Comparison of ENCODE assay signal across 11 cellular contexts in the genomic region with DNA sequence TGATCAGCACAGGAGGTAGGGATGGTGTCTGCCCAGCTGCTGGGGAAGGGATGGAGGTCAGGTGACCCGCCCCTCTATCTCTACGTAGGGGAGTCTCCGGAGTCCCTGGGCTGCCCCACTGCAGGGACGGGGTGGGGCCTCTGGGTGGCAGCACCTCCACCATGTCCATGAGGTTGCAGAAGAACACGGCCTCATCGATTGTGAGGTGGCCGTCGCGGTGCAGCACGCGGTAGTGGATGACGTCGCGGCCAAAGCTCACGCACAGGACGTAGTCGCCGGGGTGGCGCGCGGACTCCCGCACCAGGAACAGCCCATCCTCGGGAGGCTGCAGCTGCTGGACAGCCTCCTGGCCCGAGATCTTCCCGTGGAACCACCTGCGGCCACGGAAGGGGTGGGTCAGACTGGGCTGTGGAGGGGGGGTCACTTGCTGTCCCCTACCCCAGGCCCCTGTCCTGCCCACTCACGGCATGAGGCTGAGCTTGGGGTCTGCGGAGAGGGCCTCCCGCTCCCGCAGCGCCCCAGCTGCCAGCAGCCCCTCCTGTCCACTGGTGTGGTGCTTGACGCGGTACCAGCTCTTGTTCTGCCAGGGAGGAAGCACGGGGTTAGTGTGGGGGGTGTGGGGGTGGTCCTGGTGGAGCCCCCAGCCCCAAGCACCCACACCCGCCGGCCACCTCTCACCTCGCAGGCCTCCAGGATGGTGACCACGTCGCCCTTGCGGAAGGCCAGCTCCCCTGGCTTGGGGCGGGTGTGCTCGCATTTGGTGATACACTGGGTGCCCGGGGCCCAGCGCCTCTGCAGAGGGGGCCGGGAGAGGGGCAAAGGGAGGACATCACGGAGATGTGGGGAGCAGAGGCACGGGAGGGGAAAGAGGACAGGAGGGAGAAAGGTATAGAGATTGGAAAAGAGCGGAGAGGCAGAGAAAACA. TPM values are rescaled to one million over a fixed set of nuclear protein-coding genes. Genes with fewer than 3 reads are reported as not detected.
DNase-seq lines count a peak whose midpoint lies in the region; ATAC-seq, FAIRE-seq and TF ChIP-seq lines count a peak whose summit lies in the region.
"Had no signal": no experiment of that assay in that cellular context is flagged by ENCODE, and none has a peak within 500 bp of the region (broad histone marks: within the 10 kb centered on the region; RNA-seq: fewer than 3 reads in every experiment).

No MANE protein-coding gene starts in this region.

- H3K27me3 ChIP-seq in H9 (ENCODE audit: insufficient read depth, low read length) (peaks cover 2% of the 10 kb centered on the region; the same call in 1 of the 2 replicates), H1 (replicated peaks in 1 of 4; ENCODE audit: control insufficient read depth in 3 of 4, extremely low read depth in 1 of 4, insufficient read depth in 3 of 4, low read length in 3 of 4) (peaks cover 0 to 17% (median 7%) of the 10 kb centered on the region in 4 experiments; a peak in 6 of 7 replicates)

- peak; percentile 68 to 81 for TF ChIP-seq RAD21 in H1 (IDR thresholded peaks at IDR 0.05 in 1 of 2, conservative IDR thresholded peaks at IDR 0.05 in 1 of 2; ENCODE audit: low read depth in 2 of 2, low read length in 2 of 2)

- H4K91ac ChIP-seq in H9 (ENCODE audit: insufficient read length, low read depth, low read length) (no peak overlapping the region), H1 (replicated peaks; ENCODE audit: insufficient read length, low read length) (no peak overlapping the region)

- H3K4ac ChIP-seq in H9 (ENCODE audit: low read depth, low read length): no peak overlapping the region
- H3K4ac ChIP-seq in H1 (replicated peaks; ENCODE audit: insufficient read length, low read depth, low read length): no peak overlapping the region

- H3K23me2 ChIP-seq in H9 (ENCODE audit: insufficient read length, low read depth, low read length, poor library complexity, severe bottlenecking) (no peaks in the 10 kb centered on the region), H1 (ENCODE audit: low read depth, low read length) (peaks cover 7% of the 10 kb centered on the region; the same call in 1 of the 2 replicates)

- H3K4me1 ChIP-seq in H9 (ENCODE audit: insufficient read depth, low read length): no peaks in the 10 kb centered on the region
- peaks cover 0 to 9% (median 1%) of the 10 kb centered on the region in 4 experiments; a peak in 3 of 7 replicates for H3K4me1 ChIP-seq in H1 (replicated peaks in 1 of 4; ENCODE audit: control insufficient read depth in 3 of 4, insufficient read depth in 4 of 4, low read length in 3 of 4)

- H3K18ac ChIP-seq in H9 (ENCODE audit: insufficient read length, low read depth, low read length) (no peak overlapping the region), H1 (ENCODE audit: extremely low read depth, low read length) (no peak overlapping the region)

- H3K36me3 Mint-ChIP-seq in H9 (ENCODE audit: insufficient read depth in 1 of 3, low read depth in 3 of 3) (peaks cover 21 to 24% (median 21%) of the 10 kb centered on the region in 3 experiments), activated B cell treated with CpG ODN at 0.5 μM for 24 hours (ENCODE audit: low read depth) (peaks cover 10% of the 10 kb centered on the region)

- H3K79me1 ChIP-seq in H9 (ENCODE audit: insufficient read depth, low read depth, low read length, poor library complexity, severe bottlenecking) (no peaks in the 10 kb centered on the region), H1 (ENCODE audit: low read depth, low read length) (no peaks in the 10 kb centered on the region)

- no peak overlapping the region for H2BK5ac ChIP-seq in H9 (ENCODE audit: insufficient read length, low read length)
- no peak overlapping the region for H2BK5ac ChIP-seq in H1 (ENCODE audit: low read depth, low read length)

- H3K23ac ChIP-seq in H9 (ENCODE audit: insufficient read length, low read depth, low read length): no peak overlapping the region
- H3K23ac ChIP-seq in H1 (ENCODE audit: insufficient read length): no peak overlapping the region

- H3K4me2 ChIP-seq in H9 (ENCODE audit: insufficient read depth, insufficient read length, low read length) (no peak overlapping the region), H1 (ENCODE audit: insufficient read depth in 1 of 2, low read depth in 2 of 2, low read length in 2 of 2) (no peak overlapping the region)

- CTCF ChIA-PET in activated B cell treated with CpG ODN at 0.5 μM for 24 hours (lab: Charles Lee) (no interaction called here), H1 (lab: Charles Lee; ENCODE audit: partially characterized antibody) (interaction anchor here (0.6 to 2.4 kb wide), 25 partner anchors 9 to 209 kb away, joined by 3 to 17 read pairs (median 4); a partner anchor contains a TSS)

- peak; percentile 51 for ATAC-seq in activated B cell treated with CpG ODN at 0.5 μM for 24 hours (ENCODE audit: low read depth)
- no peak for ATAC-seq in GM18505 (IDR thresholded peaks at IDR 0.05; ENCODE audit: unreplicated experiment)

- in situ Hi-C loops in KBM-7 (cut with MboI; ENCODE audit: low pct_unique_long_range_greater_than_20kb, low sequenced_read_pairs): no loop called here

- H3T11ph ChIP-seq in H9 (ENCODE audit: low read length): no peak overlapping the region

- no CpG with 5 or more reads among the region's 49 CpGs for WGBS in H9 (ENCODE audit: extremely low coverage, insufficient read length, low lambda C conversion rate)
- 80% methylated on average over 43 of the region's 49 CpGs; no CpG with 5 or more reads in 1 of the 2 experiments for WGBS in H1 (ENCODE audit: extremely low coverage in 1 of 2, insufficient coverage in 1 of 2, insufficient read length in 1 of 2, insufficient replicate concordance in 2 of 2, low coverage in 1 of 2, low lambda C conversion rate in 2 of 2, missing lambda C conversion rate in 1 of 2), 2 experiments

- no peak overlapping the region for H3K27ac ChIP-seq in H9 (ENCODE audit: insufficient read length, low read depth, low read length)
- no peak overlapping the region for H3K27ac ChIP-seq in H1 (ENCODE audit: low read depth, low read length)

- peak; percentile 77 for TF ChIP-seq CTCF in H9 (conservative IDR thresholded peaks at IDR 0.05)
- TF ChIP-seq CTCF in activated B cell treated with CpG ODN at 0.5 μM for 24 hours (IDR thresholded peaks at IDR 0.05): no peak
- TF ChIP-seq CTCF in H1 (IDR thresholded peaks at IDR 0.05; ENCODE audit: control extremely low read depth in 1 of 3, insufficient read depth in 1 of 3, low read depth in 1 of 3, low read length in 3 of 3): peak; percentile 68 to 87 (median 85)

- no peaks in the 10 kb centered on the region for H4K20me1 ChIP-seq in H9 (ENCODE audit: control insufficient read depth, insufficient read depth, insufficient read length)
- H4K20me1 ChIP-seq in H1 (replicated peaks in 1 of 2; ENCODE audit: control insufficient read depth in 1 of 2, insufficient read depth in 2 of 2, low read length in 2 of 2): no peaks in the 10 kb centered on the region

- H3K4me3 ChIP-seq in H1 (ENCODE audit: extremely low read depth in 1 of 4, insufficient read depth in 2 of 4, low read depth in 3 of 4, low read length in 4 of 4): no peak overlapping the region

- H2BK120ac ChIP-seq in H9 (ENCODE audit: low read depth, low read length, poor library complexity, severe bottlenecking): no peak overlapping the region
- H2BK120ac ChIP-seq in H1 (replicated peaks; ENCODE audit: low read depth, low read length): no peak overlapping the region

- H3K9me3 ChIP-seq in H9 (ENCODE audit: control insufficient read depth, low read depth, low read length) (peaks cover 19% of the 10 kb centered on the region), H1 (ENCODE audit: insufficient read depth in 2 of 2, low read depth in 1 of 2, low read length in 1 of 2) (peaks cover 17 to 22% of the 10 kb centered on the region in 2 experiments)

- H2BK12ac ChIP-seq in H9 (ENCODE audit: insufficient read length, low read depth, low read length): no peak overlapping the region
- H2BK12ac ChIP-seq in H1 (ENCODE audit: low read depth, low read length): no peak overlapping the region

- H2AK5ac ChIP-seq in H9 (ENCODE audit: insufficient read length, low read length): no peak overlapping the region
- H2AK5ac ChIP-seq in H1 (ENCODE audit: low read depth, low read length): peak overlapping the region; percentile 54; the same call in 1 of the 2 replicates

- H3K4me1 Mint-ChIP-seq in H9 (peaks cover 2 to 5% of the 10 kb centered on the region in 2 experiments; a peak in 2 of 4 replicates), activated B cell treated with CpG ODN at 0.5 μM for 24 hours (peaks cover 16% of the 10 kb centered on the region)

- H2AFZ ChIP-seq in H9 (ENCODE audit: low read length) (no peak overlapping the region), H1 (ENCODE audit: low read length) (no peak overlapping the region)

- H3K14ac ChIP-seq in H9 (ENCODE audit: insufficient read depth, low read length): no peak overlapping the region; the same call in 1 of the 2 replicates
- no peak overlapping the region for H3K14ac ChIP-seq in H1 (ENCODE audit: insufficient read length)

- no peak overlapping the region for H3K56ac ChIP-seq in H9 (ENCODE audit: insufficient read length, low read depth, low read length)
- H3K56ac ChIP-seq in H1 (replicated peaks; ENCODE audit: insufficient read length, low read depth, low read length): no peak overlapping the region

- no peak for FAIRE-seq in H1 (lab: Jason Lieb, UNC)

- H3K79me2 ChIP-seq in H9 (ENCODE audit: insufficient read depth, low read length): no peaks in the 10 kb centered on the region
- H3K79me2 ChIP-seq in H1 (ENCODE audit: control insufficient read depth in 1 of 2, insufficient read depth in 2 of 2, low read length in 2 of 2): no peaks in the 10 kb centered on the region

- TF ChIP-seq POLR2A in H1 (IDR thresholded peaks at IDR 0.05; ENCODE audit: control extremely low read depth in 1 of 2, low read depth in 2 of 2, low read length in 2 of 2): no peak
- no peak for TF ChIP-seq POLR2A in GM18505 (IDR thresholded peaks at IDR 0.05; ENCODE audit: borderline replicate concordance, extremely low read depth, insufficient read depth, insufficient read length)

- no peak overlapping the region for H3K9ac ChIP-seq in H9 (ENCODE audit: extremely low read depth, insufficient read length, low read length)
- H3K9ac ChIP-seq in H1 (replicated peaks in 1 of 4; ENCODE audit: extremely low read depth in 1 of 4, low read depth in 3 of 4, low read length in 3 of 4): no peak overlapping the region

- DNase-seq in H9: peak; percentile 87
- DNase-seq in activated B cell treated with CpG ODN at 0.5 μM for 24 hours: no peak
- DNase-seq in H1 (ENCODE audit: low read depth in 1 of 2, low spot score in 2 of 2): peak in 1 of 2 experiments; percentile 79
- DNase-seq in stimulated activated CD4-positive, alpha-beta T cell treated with anti-CD3 and anti-CD28 coated beads, Interleukin-4, amount 100 ng/mL, for 24 hours: peak; percentile 44
- DNase-seq in COLO829 (ENCODE audit: low spot score): no peak
- DNase-seq in KBM-7: no peak
- no peak for DNase-seq in SW 1271 (lab: John Stamatoyannopoulos, UW)
- DNase-seq: effector CD8-positive, alpha-beta T cell had no signal

- H4K8ac ChIP-seq in H9 (replicated peaks; ENCODE audit: insufficient read length, low read depth, low read length) (no peak overlapping the region), H1 (ENCODE audit: extremely low read depth, insufficient read depth, low read length) (peak overlapping the region; percentile 68; the same call in 1 of the 2 replicates)

- H3K4me3 Mint-ChIP-seq in H9 (peak overlapping the region; percentile 64 to 83; a peak in 4 of 5 replicates), activated B cell treated with CpG ODN at 0.5 μM for 24 hours (no peak overlapping the region)

- intact Hi-C loops in activated B cell treated with CpG ODN at 0.5 μM for 24 hours (cut with micrococcal nuclease): loop anchor here (1.0 kb wide), 1 partner anchor 38 kb away; no protein-coding TSS in a partner anchor

- H3K9me3 Mint-ChIP-seq in H9: peaks cover 21 to 23% of the 10 kb centered on the region in 2 experiments
- peaks cover 13% of the 10 kb centered on the region for H3K9me3 Mint-ChIP-seq in activated B cell treated with CpG ODN at 0.5 μM for 24 hours

- H2BK15ac ChIP-seq in H9 (ENCODE audit: low read depth, low read length): no peak overlapping the region
- 0 out of 2 replicates have a peak overlapping the region, but pooled peaks have one; percentile 16 for H2BK15ac ChIP-seq in H1 (ENCODE audit: low read length)

- no peak for TF ChIP-seq EP300 in H1 (IDR thresholded peaks at IDR 0.05; ENCODE audit: borderline replicate concordance in 1 of 2, low read depth in 2 of 2, low read length in 2 of 2)

- no peak overlapping the region; a peak in 1 of 7 replicates for H3K27ac Mint-ChIP-seq in H9
- H3K27ac Mint-ChIP-seq in activated B cell treated with CpG ODN at 0.5 μM for 24 hours: no peak overlapping the region

- POLR2A ChIA-PET in activated B cell treated with CpG ODN at 0.5 μM for 24 hours (lab: Charles Lee) (no interaction called here), H1 (lab: Charles Lee; ENCODE audit: partially characterized antibody) (interaction anchor here (0.8 to 4.4 kb wide), 7 partner anchors 9 to 202 kb away, joined by 3 to 19 read pairs (median 5); a partner anchor contains a TSS)

- H2BK20ac ChIP-seq in H9 (ENCODE audit: low read depth, low read length, poor library complexity, severe bottlenecking): no peak overlapping the region
- no peak overlapping the region for H2BK20ac ChIP-seq in H1 (ENCODE audit: low read length)

- no peak overlapping the region for H4K5ac ChIP-seq in H9 (ENCODE audit: insufficient read length, low read depth, low read length)
- no peak overlapping the region for H4K5ac ChIP-seq in H1 (ENCODE audit: insufficient read length, low read depth, low read length)

- H3K36me3 ChIP-seq in H1 (ENCODE audit: control insufficient read depth in 2 of 4, insufficient read depth in 4 of 4, low read length in 3 of 4): peaks cover 0 to 14% (median 3%) of the 10 kb centered on the region in 4 experiments; a peak in 2 of 8 replicates

- peaks cover 56% of the 10 kb centered on the region for H3K27me3 Mint-ChIP-seq in H9 (ENCODE audit: low read depth)
- peaks cover 4% of the 10 kb centered on the region for H3K27me3 Mint-ChIP-seq in activated B cell treated with CpG ODN at 0.5 μM for 24 hours

RNA-seq across cellular contexts. Expression of a gene that starts 2.3 kb away (rescaled TPM):
- total RNA-seq in H9 (2021) (11.0 and 13.5 TPM in 2 replicates), activated B cell treated with CpG ODN at 0.5 μM for 24 hours (4.0 and 4.8 TPM in 2 replicates)
- total RNA-seq in H1 (2021; fragmentation: NEBNext Ultra II Directional; extraction: Animal tissue kit (Norgen Biotek cat#: 25700)): 21.4 and 21.5 TPM in 2 replicates
- polyA plus RNA-seq in H1 (2011; rRNA removed): 20.5 and 37.8 TPM in 2 replicates
- 25.4 TPM for polyA plus RNA-seq in H1 (2011; cell fraction: cytosol; rRNA removed)
- polyA plus RNA-seq in H1 (2011; cell fraction: nucleus; rRNA removed): 41.2 TPM
- polyA plus RNA-seq in H1 (2012, experiment 1 of 2): 10.5 to 20.3 TPM (median 18.1 TPM) in 4 replicates
- polyA plus RNA-seq in H1 (2012, experiment 2 of 2): 15.0 TPM
- 15.8 TPM for polyA plus RNA-seq in H1 (2013, experiment 1 of 2)
- polyA plus RNA-seq in H1 (2013, experiment 2 of 2): 15.4 TPM
- 8.1 and 9.1 TPM in 2 replicates for polyA minus RNA-seq in H1 (2011; rRNA and poly(A)+ RNA removed)
- polyA minus RNA-seq in H1 (2011; cell fraction: cytosol; rRNA and poly(A)+ RNA removed): 15.0 TPM
- 11.9 TPM for polyA minus RNA-seq in H1 (2011; cell fraction: nucleus; rRNA and poly(A)+ RNA removed)
- total RNA-seq: NCI-H460 had no signal

RNA-seq across cellular contexts. Expression of a gene that starts 11.9 kb away (rescaled TPM):
- total RNA-seq in H9 (2021) (not detected in 2 replicates), activated B cell treated with CpG ODN at 0.5 μM for 24 hours (not detected in 2 replicates)
- total RNA-seq in H1 (2021; fragmentation: NEBNext Ultra II Directional; extraction: Animal tissue kit (Norgen Biotek cat#: 25700)): not detected in 2 replicates
- 0.08 and 0.19 TPM in 2 replicates for polyA plus RNA-seq in H1 (2011; rRNA removed)
- polyA plus RNA-seq in H1 (2011; cell fraction: cytosol; rRNA removed): 0.09 TPM
- 0.33 TPM for polyA plus RNA-seq in H1 (2011; cell fraction: nucleus; rRNA removed)
- polyA plus RNA-seq in H1 (2012, experiment 1 of 2): 0.11 TPM in 1 of 4 replicates, not detected in the others
- polyA plus RNA-seq in H1 (2012, experiment 2 of 2): not detected
- polyA plus RNA-seq in H1 (2013, experiment 1 of 2): 0.04 TPM
- polyA plus RNA-seq in H1 (2013, experiment 2 of 2): 0.06 TPM
- polyA minus RNA-seq in H1 (2011; rRNA and poly(A)+ RNA removed): not detected in 2 replicates
- polyA minus RNA-seq in H1 (2011; cell fraction: cytosol; rRNA and poly(A)+ RNA removed): not detected
- 0.40 TPM for polyA minus RNA-seq in H1 (2011; cell fraction: nucleus; rRNA and poly(A)+ RNA removed)
- total RNA-seq: NCI-H460, skeletal muscle tissue had no signal

RNA-seq across cellular contexts. Expression of a gene that starts 21.4 kb away (rescaled TPM):
- total RNA-seq in H9 (2021) (60.0 and 65.5 TPM in 2 replicates), activated B cell treated with CpG ODN at 0.5 μM for 24 hours (81.2 and 90.0 TPM in 2 replicates)
- 72.8 and 80.3 TPM in 2 replicates for total RNA-seq in H1 (2021; fragmentation: NEBNext Ultra II Directional; extraction: Animal tissue kit (Norgen Biotek cat#: 25700))
- 63.8 and 83.6 TPM in 2 replicates for polyA plus RNA-seq in H1 (2011; rRNA removed)
- 71.0 TPM for polyA plus RNA-seq in H1 (2011; cell fraction: cytosol; rRNA removed)
- polyA plus RNA-seq in H1 (2011; cell fraction: nucleus; rRNA removed): 47.1 TPM
- polyA plus RNA-seq in H1 (2012, experiment 1 of 2): 42.7 to 64.5 TPM (median 57.7 TPM) in 4 replicates
- polyA plus RNA-seq in H1 (2012, experiment 2 of 2): 118 TPM
- polyA plus RNA-seq in H1 (2013, experiment 1 of 2): 48.2 TPM
- polyA plus RNA-seq in H1 (2013, experiment 2 of 2): 51.1 TPM
- 6.2 and 7.2 TPM in 2 replicates for polyA minus RNA-seq in H1 (2011; rRNA and poly(A)+ RNA removed)
- polyA minus RNA-seq in H1 (2011; cell fraction: cytosol; rRNA and poly(A)+ RNA removed): 19.3 TPM
- polyA minus RNA-seq in H1 (2011; cell fraction: nucleus; rRNA and poly(A)+ RNA removed): 11.1 TPM

RNA-seq across cellular contexts. Expression of a gene that starts 22.4 kb away (rescaled TPM):
- total RNA-seq in H9 (2021): 21.3 and 21.8 TPM in 2 replicates
- total RNA-seq in activated B cell treated with CpG ODN at 0.5 μM for 24 hours: 42.6 and 51.2 TPM in 2 replicates
- 21.4 and 23.4 TPM in 2 replicates for total RNA-seq in H1 (2021; fragmentation: NEBNext Ultra II Directional; extraction: Animal tissue kit (Norgen Biotek cat#: 25700))
- polyA plus RNA-seq in H1 (2011; rRNA removed): 36.9 and 48.4 TPM in 2 replicates
- 33.3 TPM for polyA plus RNA-seq in H1 (2011; cell fraction: cytosol; rRNA removed)
- polyA plus RNA-seq in H1 (2011; cell fraction: nucleus; rRNA removed): 74.8 TPM
- polyA plus RNA-seq in H1 (2012, experiment 1 of 2): 17.8 to 23.6 TPM (median 21.2 TPM) in 4 replicates
- 27.9 TPM for polyA plus RNA-seq in H1 (2012, experiment 2 of 2)
- 20.4 TPM for polyA plus RNA-seq in H1 (2013, experiment 1 of 2)
- 17.7 TPM for polyA plus RNA-seq in H1 (2013, experiment 2 of 2)
- polyA minus RNA-seq in H1 (2011; rRNA and poly(A)+ RNA removed): 12.6 and 14.5 TPM in 2 replicates
- 25.8 TPM for polyA minus RNA-seq in H1 (2011; cell fraction: cytosol; rRNA and poly(A)+ RNA removed)
- 32.4 TPM for polyA minus RNA-seq in H1 (2011; cell fraction: nucleus; rRNA and poly(A)+ RNA removed)

Comparison
In these comparisons a context has a peak if more than half of its experiments do, and no peak if none do; other contexts are left out.
1. DNase-seq: peak in H9 (single experiment) and stimulated activated CD4-positive, alpha-beta T cell treated with anti-CD3 and anti-CD28 coated beads, Interleukin-4, amount 100 ng/mL, for 24 hours (single experiment); none in activated B cell treated with CpG ODN at 0.5 μM for 24 hours (single experiment), COLO829 (single experiment), KBM-7 (single experiment) and SW 1271 (0 of 2).